ENCODE assay signal across 1 cellular context in the genomic region with DNA sequence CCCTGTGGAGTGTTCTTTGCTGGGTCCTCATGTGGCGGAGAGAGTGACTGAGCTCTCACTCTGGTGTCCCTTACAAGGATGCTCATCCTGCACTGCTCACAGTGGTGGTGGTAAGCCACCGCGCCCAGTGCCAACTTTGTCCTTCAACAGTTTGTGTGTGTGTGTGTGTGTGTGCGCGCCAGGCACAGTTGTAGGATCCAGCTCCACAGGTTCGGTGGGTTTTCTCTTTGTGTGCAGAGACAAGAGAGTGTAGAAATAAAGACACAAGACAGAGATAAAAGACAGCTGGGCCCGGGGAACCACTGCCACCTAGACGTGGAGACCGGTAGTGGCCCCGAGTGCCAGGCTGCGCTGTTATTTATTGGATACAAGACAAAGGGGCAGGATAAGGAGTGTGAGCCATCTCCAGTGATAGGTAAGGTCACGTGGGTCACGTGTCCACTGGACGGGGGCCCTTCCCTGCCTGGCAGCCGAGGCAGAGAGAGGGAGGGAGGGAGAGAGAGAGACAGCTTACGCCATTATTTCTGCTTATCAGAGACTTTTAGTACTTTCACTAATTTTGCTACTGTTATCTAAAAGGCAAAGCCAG.
TF ChIP-seq lines count a peak whose summit lies in the region.

No MANE protein-coding gene starts in this region.

TF ChIP-seq in HEK293, 187 proteins besides CTCF, POLR2A, EP300 and RAD21 (continued from another document):
- TF ChIP-seq SP7 (tag by site-specific recombination; IDR thresholded peaks at IDR 0.05), result peak; percentile 66; the same call in 1 of the 2 replicates
- peak; percentile 96 for TF ChIP-seq SCRT2 (tag by site-specific recombination; IDR thresholded peaks at IDR 0.05)
- TF ChIP-seq GLIS1 (tag by site-specific recombination; IDR thresholded peaks at IDR 0.05), result 0 out of 2 replicates have a peak, but pooled peaks have one; percentile 37
- peak; percentile 89 for TF ChIP-seq ZNF366 (tag by site-specific recombination; conservative IDR thresholded peaks at IDR 0.05)
- TF ChIP-seq, protein P1, sequence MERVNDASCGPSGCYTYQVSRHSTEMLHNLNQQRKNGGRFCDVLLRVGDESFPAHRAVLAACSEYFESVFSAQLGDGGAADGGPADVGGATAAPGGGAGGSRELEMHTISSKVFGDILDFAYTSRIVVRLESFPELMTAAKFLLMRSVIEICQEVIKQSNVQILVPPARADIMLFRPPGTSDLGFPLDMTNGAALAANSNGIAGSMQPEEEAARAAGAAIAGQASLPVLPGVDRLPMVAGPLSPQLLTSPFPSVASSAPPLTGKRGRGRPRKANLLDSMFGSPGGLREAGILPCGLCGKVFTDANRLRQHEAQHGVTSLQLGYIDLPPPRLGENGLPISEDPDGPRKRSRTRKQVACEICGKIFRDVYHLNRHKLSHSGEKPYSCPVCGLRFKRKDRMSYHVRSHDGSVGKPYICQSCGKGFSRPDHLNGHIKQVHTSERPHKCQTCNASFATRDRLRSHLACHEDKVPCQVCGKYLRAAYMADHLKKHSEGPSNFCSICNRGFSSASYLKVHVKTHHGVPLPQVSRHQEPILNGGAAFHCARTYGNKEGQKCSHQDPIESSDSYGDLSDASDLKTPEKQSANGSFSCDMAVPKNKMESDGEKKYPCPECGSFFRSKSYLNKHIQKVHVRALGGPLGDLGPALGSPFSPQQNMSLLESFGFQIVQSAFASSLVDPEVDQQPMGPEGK (tag by site-specific recombination; IDR thresholded peaks at IDR 0.05), result peak; percentile 77
- TF ChIP-seq ZFP3 (tag by site-specific recombination; IDR thresholded peaks at IDR 0.05; ENCODE audit: low read depth), result peak; percentile 17; the same call in 1 of the 2 replicates
- TF ChIP-seq ZNF335 (tag by site-specific recombination; conservative IDR thresholded peaks at IDR 0.05), result peak; percentile 47; the same call in 1 of the 2 replicates
- peak; percentile 89 for TF ChIP-seq ZEB2 (tag by site-specific recombination; IDR thresholded peaks at IDR 0.05)
- TF ChIP-seq ZBTB17 (tag by site-specific recombination; IDR thresholded peaks at IDR 0.05), result peak; percentile 48; the same call in 1 of the 2 replicates
- TF ChIP-seq, protein P2, sequence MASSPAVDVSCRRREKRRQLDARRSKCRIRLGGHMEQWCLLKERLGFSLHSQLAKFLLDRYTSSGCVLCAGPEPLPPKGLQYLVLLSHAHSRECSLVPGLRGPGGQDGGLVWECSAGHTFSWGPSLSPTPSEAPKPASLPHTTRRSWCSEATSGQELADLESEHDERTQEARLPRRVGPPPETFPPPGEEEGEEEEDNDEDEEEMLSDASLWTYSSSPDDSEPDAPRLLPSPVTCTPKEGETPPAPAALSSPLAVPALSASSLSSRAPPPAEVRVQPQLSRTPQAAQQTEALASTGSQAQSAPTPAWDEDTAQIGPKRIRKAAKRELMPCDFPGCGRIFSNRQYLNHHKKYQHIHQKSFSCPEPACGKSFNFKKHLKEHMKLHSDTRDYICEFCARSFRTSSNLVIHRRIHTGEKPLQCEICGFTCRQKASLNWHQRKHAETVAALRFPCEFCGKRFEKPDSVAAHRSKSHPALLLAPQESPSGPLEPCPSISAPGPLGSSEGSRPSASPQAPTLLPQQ (tag by site-specific recombination; IDR thresholded peaks at IDR 0.05), result 0 out of 2 replicates have a peak, but pooled peaks have one; percentile 41
- peak; percentile 53; the same call in 1 of the 2 replicates for TF ChIP-seq WT1 (tag by site-specific recombination; IDR thresholded peaks at IDR 0.05)
- TF ChIP-seq PRDM1 (tag by site-specific recombination; IDR thresholded peaks at IDR 0.05), result peak; percentile 78; the same call in 1 of the 2 replicates
- TF ChIP-seq ZNF610 (tag by site-specific recombination; IDR thresholded peaks at IDR 0.05; ENCODE audit: borderline replicate concordance), result 0 out of 2 replicates have a peak, but pooled peaks have one; percentile 20
- TF ChIP-seq ZNF677 (tag by site-specific recombination; IDR thresholded peaks at IDR 0.05), result peak; percentile 25; the same call in 1 of the 2 replicates
- peak; percentile 68; the same call in 1 of the 2 replicates for TF ChIP-seq BCL11A (tag by site-specific recombination; IDR thresholded peaks at IDR 0.05; ENCODE audit: low read depth)
- 0 out of 2 replicates have a peak, but pooled peaks have one; percentile 15 for TF ChIP-seq INSM2 (tag by site-specific recombination; IDR thresholded peaks at IDR 0.05)
- TF ChIP-seq SCRT1 (tag by site-specific recombination; IDR thresholded peaks at IDR 0.05; ENCODE audit: borderline replicate concordance), result peak; percentile 92
- peak; percentile 72; the same call in 1 of the 2 replicates for TF ChIP-seq ZNF24 (tag by site-specific recombination; IDR thresholded peaks at IDR 0.05)
- peak; percentile 44; the same call in 1 of the 2 replicates for TF ChIP-seq BCL11B (tag by site-specific recombination; IDR thresholded peaks at IDR 0.05; ENCODE audit: low read depth)
- peak; percentile 77 for TF ChIP-seq ZNF600 (tag by site-specific recombination; IDR thresholded peaks at IDR 0.05)
- TF ChIP-seq ZBTB20 (tag by site-specific recombination; IDR thresholded peaks at IDR 0.05), result peak; percentile 31; the same call in 1 of the 2 replicates
